Comparison of ENCODE assay signal across 17 cellular contexts in the genomic region with DNA sequence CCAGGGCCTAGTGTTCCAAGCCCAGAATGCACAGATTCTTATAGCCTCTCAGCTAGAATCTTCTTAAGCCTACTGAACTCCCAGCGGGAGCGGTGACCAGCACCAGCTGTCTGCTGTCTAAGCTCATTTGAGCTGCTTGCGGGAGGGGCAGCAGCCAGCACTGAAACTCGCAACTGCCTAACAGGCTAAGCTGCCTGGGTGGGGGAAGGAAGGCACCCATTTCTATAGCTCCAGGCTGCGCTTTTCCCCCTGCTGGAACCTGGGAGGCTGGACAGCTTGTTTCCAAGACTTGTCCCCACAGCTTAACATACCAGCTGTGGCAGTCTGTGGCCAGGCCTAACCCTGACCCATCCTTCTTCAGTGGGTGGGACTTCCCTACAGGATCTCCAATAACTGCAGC.
A peak's percentile ranks its signal among the peaks of the same experiment; 100 is the strongest.
DNase-seq lines count a peak whose midpoint lies in the region; ATAC-seq and TF ChIP-seq lines count a peak whose summit lies in the region.
"Had no signal": no experiment of that assay in that cellular context is flagged by ENCODE, and none has a peak within 500 bp of the region (broad histone marks: within the 10 kb centered on the region; RNA-seq: fewer than 3 reads in every experiment).

No MANE protein-coding gene starts in this region.

- peaks cover 35% of the 10 kb centered on the region for H3K9me3 Mint-ChIP-seq in chondrocyte (ENCODE audit: low read depth)
- peaks cover 0 to 3% of the 10 kb centered on the region in 2 donors for H3K9me3 Mint-ChIP-seq in natural killer cell

- no peak overlapping the region for H3K4me3 ChIP-seq in mesendoderm (ENCODE audit: low read length)

- no peaks in the 10 kb centered on the region for H3K27me3 ChIP-seq in mesendoderm (ENCODE audit: insufficient read depth, low read length, poor library complexity)

- no peaks in the 10 kb centered on the region for H3K79me2 ChIP-seq in mesendoderm (ENCODE audit: control insufficient read depth, insufficient read depth, low read length)

- H3K56ac ChIP-seq in mesendoderm (ENCODE audit: low read length), result no peak overlapping the region

- H3K4me3 Mint-ChIP-seq in chondrocyte (ENCODE audit: unreplicated experiment) (no peak overlapping the region), natural killer cell (no peak overlapping the region)
- H3K4me3 Mint-ChIP-seq: CD4-positive, CD25-positive, alpha-beta regulatory T cell had no signal

- no peak overlapping the region for H3K27ac ChIP-seq in mesendoderm (ENCODE audit: low read depth, low read length)
- H3K27ac ChIP-seq: RWPE1 had no signal

- H2BK15ac ChIP-seq in mesendoderm (replicated peaks; ENCODE audit: low read depth), result no peak overlapping the region

- no peak overlapping the region for H3K9ac ChIP-seq in mesendoderm (ENCODE audit: low read length)

- ATAC-seq in HG03108 (IDR thresholded peaks at IDR 0.05; ENCODE audit: unreplicated experiment), result no peak
- ATAC-seq in natural killer cell, result no peak
- no peak for ATAC-seq in HG02798 (IDR thresholded peaks at IDR 0.05; ENCODE audit: poor library complexity, unreplicated experiment)
- no peak for ATAC-seq in HG03175 (IDR thresholded peaks at IDR 0.05; ENCODE audit: unreplicated experiment)
- ATAC-seq: HCT116, PC-3 had no signal

- H4K8ac ChIP-seq in mesendoderm (ENCODE audit: low read depth, low read length), result no peak overlapping the region

- H2AK5ac ChIP-seq in mesendoderm (ENCODE audit: low read length), result no peak overlapping the region

- H2BK5ac ChIP-seq in mesendoderm (ENCODE audit: low read length), result no peak overlapping the region

- H3K4ac ChIP-seq in mesendoderm (ENCODE audit: low read depth, low read length), result no peak overlapping the region

- no peak overlapping the region for H3K4me2 ChIP-seq in mesendoderm (ENCODE audit: low read length)

- intact Hi-C loops in natural killer cell (cut with micrococcal nuclease), result no loop called here

- no peaks in the 10 kb centered on the region for H3K79me1 ChIP-seq in mesendoderm (ENCODE audit: low read length)

- no peaks in the 10 kb centered on the region for H3K4me1 ChIP-seq in mesendoderm (ENCODE audit: control insufficient read depth, low read depth, low read length)

- no peaks in the 10 kb centered on the region for H3K36me3 ChIP-seq in mesendoderm (ENCODE audit: control insufficient read depth, insufficient read depth, low read length)

- no peak overlapping the region for H4K5ac ChIP-seq in mesendoderm (ENCODE audit: low read length)

- no peak overlapping the region for H3K23ac ChIP-seq in mesendoderm (ENCODE audit: low read length)

- WGBS in mesendoderm (ENCODE audit: extremely low coverage, insufficient coverage, low lambda C conversion rate), result no CpG with 5 or more reads among the region's 5 CpGs

- TF ChIP-seq CTCF in chondrocyte (IDR thresholded peaks at IDR 0.05) (no peak), natural killer cell (IDR thresholded peaks at IDR 0.05) (no peak)

- H3K4me1 Mint-ChIP-seq in chondrocyte (ENCODE audit: low read depth), result peaks cover 9% of the 10 kb centered on the region
- no peaks in the 10 kb centered on the region for H3K4me1 Mint-ChIP-seq in natural killer cell
- H3K4me1 Mint-ChIP-seq: CD4-positive, CD25-positive, alpha-beta regulatory T cell had no signal

- DNase-seq in NCI-H524 (lab: John Stamatoyannopoulos, UW) (peak; percentile 94 to 97), chondrocyte (ENCODE audit: low spot score) (peak; percentile 59), mesendoderm (peak; percentile 8), natural killer cell (no peak)
- DNase-seq: Calu3; CD4-positive, CD25-positive, alpha-beta regulatory T cell; DMS79; Karpas-422; MM.1S; NCI-H1092 treated with DMSO at 0.1 percent for 48 hours; NCI-H1694; PC-3 had no signal

- H3K36me3 Mint-ChIP-seq in chondrocyte (ENCODE audit: low read depth) (peaks cover 16% of the 10 kb centered on the region), natural killer cell (peaks cover 11% of the 10 kb centered on the region)
- H3K36me3 Mint-ChIP-seq: CD4-positive, CD25-positive, alpha-beta regulatory T cell had no signal

- no peak overlapping the region for H3K18ac ChIP-seq in mesendoderm (ENCODE audit: low read length)

- H2BK120ac ChIP-seq in mesendoderm (ENCODE audit: low read depth, low read length), result no peak overlapping the region

- no peak overlapping the region for H3K27ac Mint-ChIP-seq in chondrocyte (ENCODE audit: unreplicated experiment)
- H3K27ac Mint-ChIP-seq in natural killer cell, result no peak overlapping the region
- H3K27ac Mint-ChIP-seq: CD4-positive, CD25-positive, alpha-beta regulatory T cell had no signal

- H3K27me3 Mint-ChIP-seq in chondrocyte (ENCODE audit: low read depth) (no peaks in the 10 kb centered on the region), natural killer cell (ENCODE audit: low read depth in 2 of 2) (peaks cover 25 to 27% of the 10 kb centered on the region in 2 donors)
- H3K27me3 Mint-ChIP-seq: CD4-positive, CD25-positive, alpha-beta regulatory T cell had no signal
